In genomic region chr16:85335584-85336492, GRCh38 we compare ENCODE assay signal across 9 cellular contexts.
DNase-seq lines count a peak whose midpoint lies in the region; ATAC-seq, FAIRE-seq and TF ChIP-seq lines count a peak whose summit lies in the region.
"Had no signal": no experiment of that assay in that cellular context is flagged by ENCODE, and none has a peak within 500 bp of the region (broad histone marks: within the 10 kb centered on the region; RNA-seq: fewer than 3 reads in every experiment).

No MANE protein-coding gene starts in this region.

- DNase-seq in COLO668 (lab: John Stamatoyannopoulos, UW; ENCODE audit: unreplicated experiment): peak; percentile 14
- peak; percentile 49 for DNase-seq in Karpas-422
- peak; percentile 81 for DNase-seq in colonic mucosa
- DNase-seq in naive thymus-derived CD8-positive, alpha-beta T cell: no peak
- no peak for DNase-seq in NCI-H1105 (lab: John Stamatoyannopoulos, UW)
- no peak for DNase-seq in urothelium cell line (ENCODE audit: low spot score)
- DNase-seq: T-helper 1 cell had no signal

- H3K4me3 Mint-ChIP-seq in naive thymus-derived CD8-positive, alpha-beta T cell: peak overlapping the region; percentile 80 to 98 (median 86)

- no peaks in the 10 kb centered on the region for H4K20me1 ChIP-seq in Karpas-422 (ENCODE audit: insufficient read depth, low read depth, low read length)

- H3K36me3 Mint-ChIP-seq in naive thymus-derived CD8-positive, alpha-beta T cell: peaks cover 0 to 1% (median 0%) of the 10 kb centered on the region in 3 donors

- no peaks in the 10 kb centered on the region for H3K9me3 Mint-ChIP-seq in naive thymus-derived CD8-positive, alpha-beta T cell

- POLR2A ChIA-PET in naive thymus-derived CD8-positive, alpha-beta T cell (lab: Charles Lee): interaction anchor here (1.1 to 4.6 kb wide), 4 partner anchors 25 to 281 kb away, joined by 3 to 38 read pairs (median 6); no protein-coding TSS in a partner anchor

- no peak overlapping the region for H2AFZ ChIP-seq in Karpas-422 (ENCODE audit: low read length)

- ATAC-seq in naive thymus-derived CD8-positive, alpha-beta T cell: no peak
- ATAC-seq in HG02981 (IDR thresholded peaks at IDR 0.05; ENCODE audit: unreplicated experiment) (no peak), HG03521 (IDR thresholded peaks at IDR 0.05; ENCODE audit: unreplicated experiment) (no peak)

- H3K27ac Mint-ChIP-seq in naive thymus-derived CD8-positive, alpha-beta T cell: peak overlapping the region in 9 of 10 donors; percentile 44 to 97 (median 91)

- no peak overlapping the region for H3K27ac ChIP-seq in Karpas-422 (ENCODE audit: low read length)
- H3K27ac ChIP-seq in colonic mucosa: peak overlapping the region; percentile 83

- peaks cover 13 to 20% (median 16%) of the 10 kb centered on the region in 4 donors for H3K4me1 Mint-ChIP-seq in naive thymus-derived CD8-positive, alpha-beta T cell

- H3K9me3 ChIP-seq in Karpas-422 (ENCODE audit: low read length) (no peaks in the 10 kb centered on the region), colonic mucosa (no peaks in the 10 kb centered on the region)

- H3K4me1 ChIP-seq in Karpas-422 (ENCODE audit: low read length) (no peaks in the 10 kb centered on the region), colonic mucosa (peaks cover 8% of the 10 kb centered on the region)

- H3K4me2 ChIP-seq in Karpas-422 (ENCODE audit: low read depth, low read length, poor library complexity, severe bottlenecking): no peak overlapping the region

- no peaks in the 10 kb centered on the region for H3K9me2 ChIP-seq in Karpas-422 (replicated peaks; ENCODE audit: insufficient read depth, low read length)

- no peak overlapping the region for H3K4me3 ChIP-seq in Karpas-422 (ENCODE audit: low read length)
- H3K4me3 ChIP-seq in colonic mucosa: no peak overlapping the region

- H3K36me3 ChIP-seq in Karpas-422 (ENCODE audit: insufficient read depth, low read length): no peaks in the 10 kb centered on the region
- H3K36me3 ChIP-seq in colonic mucosa: no peaks in the 10 kb centered on the region

- intact Hi-C loops in colonic mucosa (cut with DNase I): no loop called here

- TF ChIP-seq CTCF in colonic mucosa (IDR thresholded peaks at IDR 0.05): no peak

- H3K27me3 Mint-ChIP-seq in naive thymus-derived CD8-positive, alpha-beta T cell: peaks cover 0 to 6% (median 0%) of the 10 kb centered on the region in 5 donors

- H3K79me2 ChIP-seq in Karpas-422 (ENCODE audit: low read length): no peaks in the 10 kb centered on the region

- no peaks in the 10 kb centered on the region for H3K27me3 ChIP-seq in Karpas-422 (ENCODE audit: low read length)
- no peaks in the 10 kb centered on the region for H3K27me3 ChIP-seq in colonic mucosa

- no peak overlapping the region for H3K9ac ChIP-seq in Karpas-422 (ENCODE audit: low read length)
- H3K9ac ChIP-seq in colonic mucosa (ENCODE audit: low read depth in 2 of 2, low read length in 2 of 2): peak overlapping the region in 1 of 2 donors; percentile 82

- no peak for FAIRE-seq in urothelium cell line (lab: Jason Lieb, UNC)

Comparison
In these comparisons a context has a peak if more than half of its experiments do, and no peak if none do; other contexts are left out.
1. DNase-seq: peak in COLO668 (single experiment), Karpas-422 (single experiment) and colonic mucosa (single experiment); none in naive thymus-derived CD8-positive, alpha-beta T cell (0 of 10), NCI-H1105 (single experiment) and urothelium cell line (single experiment).